Comparison of ENCODE assay signal across 34 cellular contexts in genomic region chr6:118206221-118206620, GRCh38.
"Had no signal": no experiment of that assay in that cellular context is flagged by ENCODE, and none has a peak within 500 bp of the region (broad histone marks: within the 10 kb centered on the region; RNA-seq: fewer than 3 reads in every experiment).

No MANE protein-coding gene starts in this region.

- H3K27ac ChIP-seq: KMS-11 had no signal

- H3K9ac ChIP-seq: KMS-11 had no signal

- H3K27me3 ChIP-seq: MG63 had no signal

- H3K4me3 ChIP-seq: MG63 had no signal

- H3K9me3 ChIP-seq: MG63 had no signal

- DNase-seq: Karpas-422, Kasumi-1, MG63, MM.1S, MV-4-11, NCI-H1048, NCI-H1092, NCI-H1092 treated with DMSO at 0.1 percent for 48 hours, NCI-H1105, NCI-H1105 treated with DMSO at 0.1 percent for 48 hours, NCI-H1417, NCI-H1417 treated with DMSO at 0.1 percent for 48 hours, NCI-H1436, NCI-H1436 treated with DMSO at 0.1 percent for 48 hours, NCI-H146, NCI-H1694, NCI-H1694 treated with DMSO at 0.1 percent for 48 hours, NCI-H187, NCI-H187 treated with DMSO at 0.1 percent for 48 hours, NCI-H1930, NCI-H2029, NCI-H2029 treated with DMSO at 0.1 percent for 48 hours, NCI-H2081, NCI-H2081 treated with DMSO at 0.1 percent for 48 hours, NCI-H2107, NCI-H2171, NCI-H2171 treated with DMSO at 0.1 percent for 48 hours, NCI-H2227 treated with DMSO at 0.1 percent for 48 hours, NCI-H226, NCI-H345, NCI-H446, NCI-H446 treated with DMSO at 0.1 percent for 48 hours, NCI-H510A had no signal

- H3K36me3 ChIP-seq: MG63 had no signal
